Comparison of ENCODE assay signal across 10 cellular contexts in the genomic region with DNA sequence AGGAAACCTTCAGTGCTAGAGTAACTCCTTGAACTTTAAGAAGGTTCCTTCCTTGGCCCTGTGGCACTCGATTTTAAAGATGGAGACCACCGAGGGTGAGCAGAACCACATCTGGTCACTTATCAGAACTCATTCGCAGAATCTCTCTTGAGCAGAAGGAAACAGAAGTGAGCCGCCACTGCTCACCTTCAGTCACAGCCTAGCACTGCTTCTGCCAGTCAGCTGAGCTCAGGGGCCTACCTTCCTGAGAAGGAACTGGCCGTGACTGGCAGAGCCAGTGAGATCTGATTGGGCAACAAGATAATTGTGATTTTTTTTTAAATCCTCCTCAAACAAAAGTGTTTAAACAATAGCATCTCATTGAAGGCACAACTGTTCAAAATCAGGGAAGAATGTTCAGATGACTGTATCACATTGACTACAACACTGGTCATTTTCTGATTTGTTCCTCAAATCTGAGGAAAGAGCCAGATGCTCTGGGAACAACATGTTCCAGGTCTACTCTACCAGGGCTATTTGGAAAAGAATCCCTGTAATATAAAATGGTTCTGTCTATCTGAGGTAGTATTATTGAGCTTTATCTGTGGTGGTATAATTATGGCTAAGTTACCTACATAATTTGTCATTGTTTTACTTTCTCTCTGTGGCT. TPM values are rescaled to one million over a fixed set of nuclear protein-coding genes. Genes with fewer than 3 reads are reported as not detected.
DNase-seq lines count a peak whose midpoint lies in the region; ATAC-seq, FAIRE-seq and TF ChIP-seq lines count a peak whose summit lies in the region.
"Had no signal": no experiment of that assay in that cellular context is flagged by ENCODE, and none has a peak within 500 bp of the region (broad histone marks: within the 10 kb centered on the region; RNA-seq: fewer than 3 reads in every experiment).

No MANE protein-coding gene starts in this region.

- H3K4me1 Mint-ChIP-seq in activated T-helper 17 cell treated with anti-CD3 and anti-CD28 coated beads, Interleukin-2, amount 50 U/mL, for 72 hours: peaks cover 8% of the 10 kb centered on the region
- H3K4me1 Mint-ChIP-seq in nephron progenitor cell: peaks cover 51% of the 10 kb centered on the region

- POLR2A ChIA-PET in HepG2 (lab: Yijun Ruan, JAX): no interaction called here

- no peak for TF ChIP-seq CTCF in HepG2 (CRISPR knock-in tag; IDR thresholded peaks at IDR 0.05)
- TF ChIP-seq CTCF in right lobe of liver (IDR thresholded peaks at IDR 0.05): no peak
- no peak for TF ChIP-seq CTCF in nephron progenitor cell (IDR thresholded peaks at IDR 0.05)
- no peak for TF ChIP-seq CTCF in transverse colon (IDR thresholded peaks at IDR 0.05)

- H3K9me3 ChIP-seq in HepG2 (ENCODE audit: low read length): no peaks in the 10 kb centered on the region
- no peaks in the 10 kb centered on the region for H3K9me3 ChIP-seq in right lobe of liver
- no peaks in the 10 kb centered on the region for H3K9me3 ChIP-seq in transverse colon

- CTCF ChIA-PET in HepG2 (lab: Yijun Ruan, JAX; ENCODE audit: low intra/inter-chr PET ratio, low total read pairs): no interaction called here

- peaks cover 16% of the 10 kb centered on the region for H3K79me2 ChIP-seq in HepG2 (ENCODE audit: insufficient read depth, low read length)

- H3K36me3 ChIP-seq in HepG2 (replicated peaks in 1 of 2; ENCODE audit: control insufficient read depth in 1 of 2, insufficient read depth in 2 of 2, low read length in 2 of 2): no peaks in the 10 kb centered on the region
- no peaks in the 10 kb centered on the region for H3K36me3 ChIP-seq in right lobe of liver
- H3K36me3 ChIP-seq in transverse colon: no peaks in the 10 kb centered on the region

- BruUV-seq in HepG2 (replicated peaks; lab: Mats Ljungman, UMichigan): no TSS peak

- ATAC-seq in HepG2 (no peak), right lobe of liver (no peak), HG03354 (IDR thresholded peaks at IDR 0.05; ENCODE audit: poor library complexity, severe bottlenecking, unreplicated experiment) (no peak)
- no peak for ATAC-seq in activated T-helper 17 cell treated with anti-CD3 and anti-CD28 coated beads, Interleukin-2, amount 50 U/mL, for 72 hours (replicated peaks)

- intact Hi-C loops in HepG2 (cut with micrococcal nuclease; ENCODE audit: unreplicated experiment): no loop called here
- intact Hi-C loops in right lobe of liver (cut with DNase I): no loop called here
- intact Hi-C loops in transverse colon (cut with DNase I; ENCODE audit: low total_unique reads): loop anchor here (5.0 kb wide), 1 partner anchor 43 kb away; no protein-coding TSS in a partner anchor
- intact Hi-C loops in cardiac septum (cut with DNase I): loop anchor here (5.0 kb wide), 1 partner anchor 37 kb away; no protein-coding TSS in a partner anchor

- no peak for DNase-seq in HepG2 (ENCODE audit: low spot score)
- DNase-seq in right lobe of liver: no peak
- no peak for DNase-seq in nephron progenitor cell
- DNase-seq in transverse colon: peak; percentile 13
- DNase-seq in cardiac septum (ENCODE audit: low spot score): no peak
- no peak for DNase-seq in DMS114 treated with DMSO at 0.1 percent for 48 hours (lab: John Stamatoyannopoulos, UW; ENCODE audit: unreplicated experiment)
- DNase-seq: WERI-Rb-1 had no signal

- H3K4me3 ChIP-seq in HepG2 (replicated peaks in 1 of 3; ENCODE audit: insufficient read depth in 1 of 3, low read depth in 2 of 3, low read length in 3 of 3) (no peak overlapping the region), right lobe of liver (no peak overlapping the region), transverse colon (no peak overlapping the region)

- 10% methylated on average over 5 of the region's 5 CpGs for WGBS in HepG2 (ENCODE audit: low lambda C conversion rate)
- WGBS in right lobe of liver (ENCODE audit: insufficient coverage, low coverage, low lambda C conversion rate, missing lambda C conversion rate): 55% methylated on average over 4 of the region's 5 CpGs
- WGBS in transverse colon (ENCODE audit: low coverage in 1 of 2), 2 donors: 20 to 68% methylated on average over 1 to 5 of the region's 5 CpGs

- in situ Hi-C loops in HepG2 (cut with HindIII; ENCODE audit: extremely low pct_ligation_motif_present, low pct_unique_long_range_greater_than_20kb) (no loop called here), transverse colon (cut with MboI; ENCODE audit: low pct_ligation_motif_present in 1 of 4, low pct_unique_long_range_greater_than_20kb in 1 of 4, low sequenced_read_pairs in 3 of 4) (no loop called here)

- TF ChIP-seq EP300 in HepG2 (IDR thresholded peaks at IDR 0.05; ENCODE audit: low read depth in 2 of 2, low read length in 2 of 2) (no peak), HepG2 (CRISPR knock-in tag; IDR thresholded peaks at IDR 0.05; ENCODE audit: borderline replicate concordance) (no peak), transverse colon (IDR thresholded peaks at IDR 0.05; ENCODE audit: low read depth) (no peak)

- H2AFZ ChIP-seq in HepG2 (ENCODE audit: low read length): no peak overlapping the region

- H4K20me1 ChIP-seq in HepG2 (ENCODE audit: insufficient read depth, low read length): no peaks in the 10 kb centered on the region

- H3K4me2 ChIP-seq in HepG2 (ENCODE audit: low read depth, low read length): 0 out of 2 replicates have a peak overlapping the region, but pooled peaks have one; percentile 15

- no peaks in the 10 kb centered on the region for H3K27me3 Mint-ChIP-seq in activated T-helper 17 cell treated with anti-CD3 and anti-CD28 coated beads, Interleukin-2, amount 50 U/mL, for 72 hours
- peaks cover 4% of the 10 kb centered on the region for H3K27me3 Mint-ChIP-seq in nephron progenitor cell (ENCODE audit: low read depth, poor library complexity)

- TF ChIP-seq RAD21 in HepG2 (CRISPR knock-in tag; IDR thresholded peaks at IDR 0.05): no peak

- H3K4me1 ChIP-seq in HepG2 (ENCODE audit: insufficient read depth, low read length): peaks cover 21% of the 10 kb centered on the region
- H3K4me1 ChIP-seq in right lobe of liver: peaks cover 0 to 18% (median 2%) of the 10 kb centered on the region in 4 donors
- H3K4me1 ChIP-seq in transverse colon: peaks cover 3 to 16% (median 10%) of the 10 kb centered on the region in 4 donors

- H3K36me3 Mint-ChIP-seq in activated T-helper 17 cell treated with anti-CD3 and anti-CD28 coated beads, Interleukin-2, amount 50 U/mL, for 72 hours (ENCODE audit: low read depth): no peaks in the 10 kb centered on the region
- no peaks in the 10 kb centered on the region for H3K36me3 Mint-ChIP-seq in nephron progenitor cell (ENCODE audit: low read depth)

- H3K9ac ChIP-seq in HepG2 (ENCODE audit: insufficient read depth, low read depth, low read length): no peak overlapping the region

- TF ChIP-seq POLR2A in HepG2 (IDR thresholded peaks at IDR 0.05; ENCODE audit: insufficient read depth in 1 of 2, low read depth in 2 of 2, low read length in 2 of 2): no peak
- TF ChIP-seq POLR2A in right lobe of liver (IDR thresholded peaks at IDR 0.05): no peak
- no peak for TF ChIP-seq POLR2A in transverse colon (IDR thresholded peaks at IDR 0.05)

- no peak overlapping the region for H3K27ac ChIP-seq in HepG2 (ENCODE audit: extremely low read length, insufficient read depth, low read length)
- H3K27ac ChIP-seq in right lobe of liver: no peak overlapping the region
- peak overlapping the region; percentile 3 to 50 (median 16) for H3K27ac ChIP-seq in transverse colon
- H3K27ac ChIP-seq: WERI-Rb-1 had no signal

- FAIRE-seq in HepG2 (lab: Jason Lieb, UNC): no peak
- FAIRE-seq: keratinocyte had no signal

- no peak overlapping the region for H3K27ac Mint-ChIP-seq in activated T-helper 17 cell treated with anti-CD3 and anti-CD28 coated beads, Interleukin-2, amount 50 U/mL, for 72 hours
- no peak overlapping the region for H3K27ac Mint-ChIP-seq in nephron progenitor cell

- H3K9me3 Mint-ChIP-seq in activated T-helper 17 cell treated with anti-CD3 and anti-CD28 coated beads, Interleukin-2, amount 50 U/mL, for 72 hours: no peaks in the 10 kb centered on the region
- peaks cover 4% of the 10 kb centered on the region for H3K9me3 Mint-ChIP-seq in nephron progenitor cell

- H3K27me3 ChIP-seq in HepG2 (ENCODE audit: control insufficient read depth in 1 of 2, insufficient read depth in 2 of 2, low read length in 2 of 2) (0 out of 5 replicates have a peak, but pooled peaks cover 0 to 3% of the 10 kb centered on the region in 2 experiments), right lobe of liver (no peaks in the 10 kb centered on the region), transverse colon (no peaks in the 10 kb centered on the region)

- H3K4me3 Mint-ChIP-seq in activated T-helper 17 cell treated with anti-CD3 and anti-CD28 coated beads, Interleukin-2, amount 50 U/mL, for 72 hours: peak overlapping the region; percentile 55
- peak overlapping the region; percentile 14 for H3K4me3 Mint-ChIP-seq in nephron progenitor cell

TF ChIP-seq in HepG2, 621 proteins besides CTCF, POLR2A, EP300 and RAD21 (continues in another document):
- no peak for TF ChIP-seq TCF12 (IDR thresholded peaks at IDR 0.05)
- no peak for TF ChIP-seq TCF12 (CRISPR knock-in tag; IDR thresholded peaks at IDR 0.05)

RNA-seq across cellular contexts. Expression of gene SYPL1, which starts 2.7 kb away (rescaled TPM):
- total RNA-seq in HepG2 (2016; rRNA removed; fragmentation: Illumina TruSeq; extraction: Trizol): 25.7 and 27.5 TPM in 2 replicates
- total RNA-seq in HepG2 (2016; cell fraction: cytosol; rRNA removed; fragmentation: Illumina TruSeq; extraction: Trizol; ENCODE audit: low read depth): 7.4 and 7.8 TPM in 2 replicates
- 19.4 and 28.6 TPM in 2 replicates for total RNA-seq in HepG2 (2016; cell fraction: insoluble cytoplasmic fraction; rRNA removed; fragmentation: Illumina TruSeq; extraction: Trizol)
- 14.0 and 17.5 TPM in 2 replicates for total RNA-seq in HepG2 (2016; cell fraction: membrane; rRNA removed; fragmentation: Illumina TruSeq; extraction: Trizol)
- 45.1 and 48.0 TPM in 2 replicates for total RNA-seq in HepG2 (2016; cell fraction: nucleus; rRNA removed; fragmentation: Illumina TruSeq; extraction: Trizol)
- polyA plus RNA-seq in HepG2 (2011; rRNA removed): 32.9 and 40.2 TPM in 2 replicates
- 20.4 and 33.2 TPM in 2 replicates for polyA plus RNA-seq in HepG2 (2011; cell fraction: cytosol; rRNA removed)
- polyA plus RNA-seq in HepG2 (2011; cell fraction: nucleus; rRNA removed): 7.1 and 9.3 TPM in 2 replicates
- 44.2 and 45.6 TPM in 2 replicates for polyA plus RNA-seq in HepG2 (2012)
- polyA plus RNA-seq in HepG2 (2016; cell fraction: cytosol; fragmentation: Illumina TruSeq; extraction: Trizol; ENCODE audit: low read depth): 8.7 TPM in 2 replicates
- 42.0 and 43.1 TPM in 2 replicates for polyA plus RNA-seq in HepG2 (2016; cell fraction: insoluble cytoplasmic fraction; fragmentation: Illumina TruSeq; extraction: Trizol; ENCODE audit: low read depth)
- polyA plus RNA-seq in HepG2 (2016; cell fraction: membrane; fragmentation: Illumina TruSeq; extraction: Trizol; ENCODE audit: low read depth): 15.9 and 18.3 TPM in 2 replicates
- polyA plus RNA-seq in HepG2 (2016; cell fraction: nucleus; fragmentation: Illumina TruSeq; extraction: Trizol; ENCODE audit: insufficient read depth, low read depth): 71.1 and 87.2 TPM in 2 replicates
- polyA minus RNA-seq in HepG2 (2011; rRNA and poly(A)+ RNA removed; ENCODE audit: low replicate concordance): 30.6 and 35.4 TPM in 2 replicates
- 23.1 and 27.5 TPM in 2 replicates for polyA minus RNA-seq in HepG2 (2011; cell fraction: cytosol; rRNA and poly(A)+ RNA removed)
- 19.3 and 28.8 TPM in 2 replicates for polyA minus RNA-seq in HepG2 (2011; cell fraction: nucleus; rRNA and poly(A)+ RNA removed)
- 10 to 100 TPM; 29.5 to 43.0 (median 37.1) TPM for total RNA-seq in right lobe of liver
- 10 to 100 TPM; 18.5 to 23.5 TPM for total RNA-seq in activated T-helper 17 cell treated with anti-CD3 and anti-CD28 coated beads, Interleukin-2, amount 50 U/mL, for 72 hours
- total RNA-seq in transverse colon: 10 to 100 TPM; 36.7 to 81.8 (median 59.5) TPM
- 58.3 TPM for total RNA-seq in cardiac septum

Comparison
In these comparisons a context has a peak if more than half of its experiments do, and no peak if none do; other contexts are left out.
1. H3K27ac ChIP-seq: peak in transverse colon (4 of 4); none in HepG2 (single experiment) and right lobe of liver (0 of 3).
2. intact Hi-C loops: an anchor here in transverse colon (5.0 kb wide) and cardiac septum (5.0 kb wide); none called in HepG2 and right lobe of liver.